Comparison of ENCODE assay signal across 12 cellular contexts in the genomic region with DNA sequence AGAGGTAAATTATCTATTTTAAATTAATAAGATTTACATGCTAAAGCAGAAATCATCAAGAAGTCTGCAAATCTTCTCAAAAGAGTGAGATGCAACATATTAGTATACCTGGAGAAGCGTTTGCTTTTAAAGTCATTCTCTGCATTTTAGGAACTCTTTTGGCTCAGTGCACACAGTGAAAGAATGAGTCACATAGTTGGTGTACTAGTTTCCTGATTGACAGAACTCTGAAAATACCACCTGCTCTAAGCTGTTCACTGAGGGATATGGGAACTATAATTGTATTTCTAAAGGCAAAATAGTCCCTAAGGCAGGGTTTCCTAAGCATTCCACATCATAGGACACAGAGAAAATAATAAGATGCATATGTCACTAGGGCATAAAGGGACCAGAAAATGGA.
DNase-seq lines count a peak whose midpoint lies in the region; ATAC-seq, FAIRE-seq and TF ChIP-seq lines count a peak whose summit lies in the region.
"Had no signal": no experiment of that assay in that cellular context is flagged by ENCODE, and none has a peak within 500 bp of the region (broad histone marks: within the 10 kb centered on the region; RNA-seq: fewer than 3 reads in every experiment).

No MANE protein-coding gene starts in this region.

- peak; percentile 82 for ATAC-seq in GM18867 (IDR thresholded peaks at IDR 0.05; ENCODE audit: unreplicated experiment)
- peak; percentile 97 for ATAC-seq in GM21717 (IDR thresholded peaks at IDR 0.05; ENCODE audit: unreplicated experiment)
- peak; percentile 82 for ATAC-seq in HG03378 (IDR thresholded peaks at IDR 0.05; ENCODE audit: unreplicated experiment)

- H3K36me3 ChIP-seq in HAP-1 (replicated peaks) = no peaks in the 10 kb centered on the region
- H3K36me3 ChIP-seq: Peyer's patch, right atrium auricular region had no signal

- H3K27me3 ChIP-seq in HAP-1 (ENCODE audit: low read depth) = no peaks in the 10 kb centered on the region
- H3K27me3 ChIP-seq: Peyer's patch, right atrium auricular region had no signal

- no peaks in the 10 kb centered on the region for H3K9me3 ChIP-seq in HAP-1
- H3K9me3 ChIP-seq: Peyer's patch, right atrium auricular region had no signal

- DNase-seq in epithelial cell of esophagus (ENCODE audit: low read depth) (peak; percentile 5), frontal cortex (ENCODE audit: low spot score in 2 of 2) (no peak), HAP-1 (ENCODE audit: low spot score in 2 of 2) (no peak), anterior cingulate cortex (lab: John Stamatoyannopoulos, UW) (no peak)
- DNase-seq in stimulated activated CD4-positive, alpha-beta T cell treated with anti-CD3 and anti-CD28 coated beads, Interleukin-15, amount 100 ng/mL, for 24 hours = no peak
- DNase-seq: activated naive CD4-positive, alpha-beta T cell treated with anti-CD3 and anti-CD28 coated beads, Interleukin-2, amount 50 U/mL, for 16 hours; GDM1; Peyer's patch had no signal

- TF ChIP-seq CTCF in epithelial cell of esophagus (IDR thresholded peaks at IDR 0.05; ENCODE audit: insufficient read depth, low read depth, low read length, missing control alignments) = no peak

- H3K4me3 ChIP-seq in epithelial cell of esophagus (ENCODE audit: low read length) (no peak overlapping the region), HAP-1 (no peak overlapping the region)
- H3K4me3 ChIP-seq: Peyer's patch, right atrium auricular region had no signal

- in situ Hi-C loops in HAP-1 (cut with MboI; ENCODE audit: low sequenced_read_pairs) = no loop called here

- FAIRE-seq in frontal cortex (lab: Jason Lieb, UNC) = no peak

- no peaks in the 10 kb centered on the region for H3K4me1 ChIP-seq in HAP-1
- H3K4me1 ChIP-seq: Peyer's patch, right atrium auricular region had no signal
